ENCODE assay signal across 7 cellular contexts in the genomic region with DNA sequence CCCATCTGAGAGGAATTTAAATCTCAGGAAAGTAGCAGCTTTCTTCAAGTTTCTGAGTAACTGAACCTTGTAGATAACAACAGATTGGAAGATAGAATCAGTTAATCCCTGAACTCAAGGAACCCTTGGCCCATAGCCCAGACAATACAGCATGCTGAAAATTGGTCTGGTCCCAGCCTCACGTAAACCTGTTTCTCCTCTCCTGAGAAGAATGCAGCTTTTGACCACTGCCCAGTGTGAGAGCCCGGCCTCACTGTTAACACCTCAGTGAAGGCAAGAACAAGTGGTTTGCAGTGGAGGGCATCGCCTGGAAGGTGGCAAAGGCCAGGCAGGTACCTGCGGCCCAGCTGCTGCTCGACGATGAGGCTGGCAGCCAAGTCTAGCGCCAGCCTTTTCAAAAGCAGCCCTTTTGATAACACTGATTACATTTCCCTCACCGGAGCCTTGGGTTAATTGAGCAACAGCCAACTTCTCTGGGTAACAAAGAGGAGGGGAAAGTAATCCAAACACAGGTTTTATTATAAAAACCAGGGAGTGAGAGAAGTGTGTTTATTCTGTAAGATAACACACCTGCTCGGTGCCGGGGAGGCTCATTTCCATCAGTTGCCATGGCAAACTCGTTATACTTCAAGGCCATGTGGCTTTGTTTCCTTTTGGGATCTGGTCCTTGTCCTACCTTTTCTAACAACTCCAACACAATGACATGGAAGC. TPM values are rescaled to one million over a fixed set of nuclear protein-coding genes. Genes with fewer than 3 reads are reported as not detected.
A peak's percentile ranks its signal among the peaks of the same experiment; 100 is the strongest.
DNase-seq lines count a peak whose midpoint lies in the region; ATAC-seq and TF ChIP-seq lines count a peak whose summit lies in the region.

No MANE protein-coding gene starts in this region.

- H3K27me3 ChIP-seq in adrenal gland: no peaks in the 10 kb centered on the region
- no peaks in the 10 kb centered on the region for H3K27me3 ChIP-seq in upper lobe of left lung

- peak; percentile 78 for ATAC-seq in left colon
- peak; percentile 38 to 88 for ATAC-seq in upper lobe of left lung (ENCODE audit: low FRiP score in 2 of 2)
- ATAC-seq in HG02970 (IDR thresholded peaks at IDR 0.05; ENCODE audit: low FRiP score, unreplicated experiment): no peak

- TF ChIP-seq POLR2A in adrenal gland (IDR thresholded peaks at IDR 0.05) (peak in 1 of 2 donors; percentile 48), upper lobe of left lung (IDR thresholded peaks at IDR 0.05) (no peak)

- DNase-seq in NCI-H1417 (lab: John Stamatoyannopoulos, UW) (peak; percentile 86 to 95 (median 95)), adrenal gland (peak; percentile 58 to 85 (median 76)), left colon (peak; percentile 54 to 60), upper lobe of left lung (peak; percentile 56 to 79), KBM-7 (no peak), CD14-positive monocyte (ENCODE audit: low spot score) (no peak)

- H3K9me3 ChIP-seq in adrenal gland (replicated peaks in 1 of 3) (no peaks in the 10 kb centered on the region), upper lobe of left lung (no peaks in the 10 kb centered on the region)

- H3K36me3 ChIP-seq in adrenal gland (replicated peaks in 1 of 2): no peaks in the 10 kb centered on the region
- no peaks in the 10 kb centered on the region for H3K36me3 ChIP-seq in upper lobe of left lung

- no peak for TF ChIP-seq CTCF in adrenal gland (IDR thresholded peaks at IDR 0.05)
- TF ChIP-seq CTCF in upper lobe of left lung (IDR thresholded peaks at IDR 0.05): no peak
- TF ChIP-seq CTCF in CD14-positive monocyte (IDR thresholded peaks at IDR 0.05): no peak

- no peaks in the 10 kb centered on the region for H3K27me3 Mint-ChIP-seq in CD14-positive monocyte (ENCODE audit: low read depth in 3 of 3)

- H3K36me3 Mint-ChIP-seq in CD14-positive monocyte: peaks cover 4 to 12% of the 10 kb centered on the region in 2 donors

- H3K27ac ChIP-seq in adrenal gland: peak overlapping the region in 4 of 5 donors; percentile 75 to 88 (median 80)
- peak overlapping the region; percentile 54 to 69 (median 68) for H3K27ac ChIP-seq in upper lobe of left lung

- no peak overlapping the region for H3K4me3 Mint-ChIP-seq in CD14-positive monocyte

- peak overlapping the region in 1 of 7 donors; percentile 58 for H3K27ac Mint-ChIP-seq in CD14-positive monocyte

- H3K4me1 ChIP-seq in adrenal gland (replicated peaks in 1 of 2) (peaks cover 19 to 28% of the 10 kb centered on the region in 2 donors), upper lobe of left lung (peaks cover 17 to 24% (median 19%) of the 10 kb centered on the region in 4 donors)

- TF ChIP-seq EP300 in upper lobe of left lung (IDR thresholded peaks at IDR 0.05): no peak

- peaks cover 4% of the 10 kb centered on the region for H3K4me1 Mint-ChIP-seq in CD14-positive monocyte

- in situ Hi-C loops in KBM-7 (cut with MboI; ENCODE audit: low pct_unique_long_range_greater_than_20kb, low sequenced_read_pairs): no loop called here

- intact Hi-C loops in adrenal gland (cut with DNase I): no loop called here
- intact Hi-C loops in left colon (cut with DNase I, micrococcal nuclease): no loop called here
- intact Hi-C loops in CD14-positive monocyte (cut with micrococcal nuclease): no loop called here

- H3K4me3 ChIP-seq in adrenal gland (peak overlapping the region in 1 of 4 donors; percentile 22), upper lobe of left lung (peak overlapping the region in 2 of 4 donors; percentile 1 to 5)

- H3K9me3 Mint-ChIP-seq in CD14-positive monocyte: peaks cover 0 to 2% (median 0%) of the 10 kb centered on the region in 7 donors

- WGBS in adrenal gland, 4 donors: 24 to 41% (median 35%) methylated on average over 8 to 11 of the region's 11 CpGs
- WGBS in upper lobe of left lung, 2 donors: 44 to 51% methylated on average over 9 to 11 of the region's 11 CpGs

RNA-seq across cellular contexts. Expression of a gene that starts 54.0 kb away (rescaled TPM):
- total RNA-seq in adrenal gland (10 to 100 TPM; 35.7 to 53.7 (median 46.2) TPM), left colon (10 to 100 TPM; 59.3 to 62.4 TPM), upper lobe of left lung (10 to 100 TPM; 29.2 to 38.0 (median 32.5) TPM)
- polyA plus RNA-seq in adrenal gland (10 to 100 TPM; 32.9 to 70.8 (median 56.9) TPM), CD14-positive monocyte (1 to 10 TPM; 1.9 to 3.6 TPM)

Comparison
In these comparisons a context has a peak if more than half of its experiments do, and no peak if none do; other contexts are left out.
1. DNase-seq: peak in NCI-H1417 (3 of 3), adrenal gland (7 of 7), left colon (2 of 2) and upper lobe of left lung (2 of 2); none in KBM-7 (single experiment) and CD14-positive monocyte (single experiment).